Comparison of ENCODE assay signal across 33 cellular contexts in the genomic region with DNA sequence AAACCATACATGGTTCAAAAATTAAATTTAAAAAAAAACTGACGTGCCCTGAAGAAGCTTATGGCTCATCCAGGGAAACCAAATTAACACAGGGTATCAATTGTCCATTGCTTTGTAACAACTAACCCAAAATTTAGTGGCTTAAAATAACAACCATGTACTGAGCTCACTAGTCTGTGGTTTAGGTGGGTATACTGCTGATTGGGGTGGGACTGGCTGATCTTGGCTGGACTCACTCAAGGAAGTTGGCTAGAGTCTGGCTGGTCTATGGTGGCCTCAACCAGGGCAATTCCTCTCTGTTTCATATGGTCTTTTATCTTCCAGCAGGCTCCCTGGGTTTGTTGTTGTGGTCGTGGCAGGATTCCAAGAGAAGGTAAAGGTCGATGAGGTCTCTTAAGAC. TPM values are rescaled to one million over a fixed set of nuclear protein-coding genes. Genes with fewer than 3 reads are reported as not detected.
"Had no signal": no experiment of that assay in that cellular context is flagged by ENCODE, and none has a peak within 500 bp of the region (broad histone marks: within the 10 kb centered on the region; RNA-seq: fewer than 3 reads in every experiment).

No MANE protein-coding gene starts in this region.

- H3K9me3 ChIP-seq: breast epithelium, gastroesophageal sphincter, mucosa of descending colon, ovary, suprapubic skin, tibial artery, upper lobe of right lung had no signal

- H3K4me3 Mint-ChIP-seq: activated T-helper 1 cell treated with anti-CD3 and anti-CD28 coated beads, Interleukin-12 subunit alpha, Interleukin-12 subunit beta, Interleukin-2, Interleukin-4 antibody, amounts not matched to agents 30 ng/mL and 10 ng/mL and 1 ng/mL, durations not matched to agents 14 hours and 24 hours and 36 hours; nephron progenitor cell; stimulated activated memory B cell treated with anti-CD40 and anti-IgM and Interleukin-4, amounts not matched to agents 10 μg/mL and 1 μg/mL and 100 μg/mL, for 72 hours had no signal

- H3K27ac ChIP-seq: breast epithelium, gastroesophageal sphincter, hepatocyte, ovary, skin epidermis, suprapubic skin, tibial artery, upper lobe of right lung, VCaP had no signal

- H3K4me1 Mint-ChIP-seq: nephron progenitor cell; stimulated activated memory B cell treated with anti-CD40 and anti-IgM and Interleukin-4, amounts not matched to agents 10 μg/mL and 1 μg/mL and 100 μg/mL, for 72 hours had no signal

- ATAC-seq: gastroesophageal sphincter; left cardiac atrium; left ventricle myocardium superior; mucosa of descending colon; sciatic nerve; stimulated activated memory B cell treated with anti-CD40 and anti-IgM and Interleukin-4, amounts not matched to agents 10 μg/mL and 1 μg/mL and 100 μg/mL, for 72 hours; upper lobe of right lung had no signal

- H3K9me3 Mint-ChIP-seq: activated T-helper 1 cell treated with anti-CD3 and anti-CD28 coated beads, Interleukin-12 subunit alpha, Interleukin-12 subunit beta, Interleukin-2, Interleukin-4 antibody, amounts not matched to agents 30 ng/mL and 10 ng/mL and 1 ng/mL, durations not matched to agents 14 hours and 24 hours and 36 hours; nephron progenitor cell; stimulated activated memory B cell treated with anti-CD40 and anti-IgM and Interleukin-4, amounts not matched to agents 10 μg/mL and 1 μg/mL and 100 μg/mL, for 72 hours had no signal

- H3K27ac Mint-ChIP-seq: activated T-helper 1 cell treated with anti-CD3 and anti-CD28 coated beads, Interleukin-12 subunit alpha, Interleukin-12 subunit beta, Interleukin-2, Interleukin-4 antibody, amounts not matched to agents 30 ng/mL and 10 ng/mL and 1 ng/mL, durations not matched to agents 14 hours and 24 hours and 36 hours; nephron progenitor cell; progenitor cell of endocrine pancreas; stimulated activated memory B cell treated with anti-CD40 and anti-IgM and Interleukin-4, amounts not matched to agents 10 μg/mL and 1 μg/mL and 100 μg/mL, for 72 hours had no signal

- H3K4me1 ChIP-seq: breast epithelium, gastroesophageal sphincter, suprapubic skin, tibial artery, upper lobe of right lung had no signal

- DNase-seq: activated CD4-positive, alpha-beta T cell treated with anti-CD3 and anti-CD28 coated beads for 4 hours; activated gamma-delta T cell; activated naive CD4-positive, alpha-beta T cell treated with anti-CD3 and anti-CD28 coated beads, Interleukin-2, amount 50 U/mL, for 16 hours; activated T-cell treated with anti-CD3 and anti-CD28 coated beads, Interleukin-2, amount 50 U/mL, for 1 hour; central memory CD4-positive, alpha-beta T cell; dermis blood vessel endothelial cell; effector CD4-positive, alpha-beta T cell; left cardiac atrium; left ventricle myocardium superior; mucosa of descending colon; nephron progenitor cell; ovary; stimulated activated CD4-positive, alpha-beta T cell treated with anti-CD3 and anti-CD28 coated beads, Interleukin-4, amount 100 ng/mL, for 24 hours; T-helper 9 cell; tibial artery; upper lobe of right lung had no signal

- H3K4me3 ChIP-seq: breast epithelium, gastroesophageal sphincter, hepatocyte, mucosa of descending colon, ovary, skin epidermis, suprapubic skin, tibial artery, upper lobe of right lung had no signal

- H3K27me3 ChIP-seq: breast epithelium, ovary, upper lobe of right lung had no signal

- H3K36me3 ChIP-seq: breast epithelium, gastroesophageal sphincter, ovary, suprapubic skin, tibial artery, upper lobe of right lung had no signal

- H3K36me3 Mint-ChIP-seq: stimulated activated memory B cell treated with anti-CD40 and anti-IgM and Interleukin-4, amounts not matched to agents 10 μg/mL and 1 μg/mL and 100 μg/mL, for 72 hours had no signal

RNA-seq across cellular contexts. Expression of a gene that starts 15.4 kb away (rescaled TPM):
- total RNA-seq: fibroblast of villous mesenchyme, myocyte, renal cortical epithelial cell had no signal
- polyA plus RNA-seq: fibroblast of lung had no signal

RNA-seq across cellular contexts. Expression of a gene that starts 38.8 kb away (rescaled TPM):
- total RNA-seq: activated T-helper 1 cell treated with anti-CD3 and anti-CD28 coated beads, Interleukin-12 subunit alpha, Interleukin-12 subunit beta, Interleukin-2, Interleukin-4 antibody, amounts not matched to agents 30 ng/mL and 10 ng/mL and 1 ng/mL, durations not matched to agents 14 hours and 24 hours and 36 hours; breast epithelium; dermis blood vessel endothelial cell; fibroblast of lung; fibroblast of villous mesenchyme; gastroesophageal sphincter; hepatocyte; left ventricle myocardium superior; lung microvascular endothelial cell; mesenteric fat pad; mucosa of descending colon; myocyte; progenitor cell of endocrine pancreas; renal cortical epithelial cell; sciatic nerve; suprapubic skin; T-helper 1 cell treated with Interleukin-12 subunit alpha and Interleukin-12 subunit beta and Interleukin-4 antibody, amounts not matched to agents 30 ng/mL and 1 ng/mL, for 36 hours had no signal
- polyA plus RNA-seq: fibroblast of lung, ovary had no signal
